In genomic region chr15:52078876-52079700, GRCh38 we compare ENCODE assay signal across 8 cellular contexts. TPM values are rescaled to one million over a fixed set of nuclear protein-coding genes. Genes with fewer than 3 reads are reported as not detected.
DNase-seq lines count a peak whose midpoint lies in the region; ATAC-seq lines count a peak whose summit lies in the region.

No MANE protein-coding gene starts in this region.

- ATAC-seq in left cardiac atrium (peak; percentile 70 to 87), HG03460 (IDR thresholded peaks at IDR 0.05; ENCODE audit: unreplicated experiment) (no peak), GM19452 (IDR thresholded peaks at IDR 0.05; ENCODE audit: unreplicated experiment) (no peak)

- intact Hi-C loops in left cardiac atrium (cut with DNase I), result loop anchor here (2.0 to 10.0 kb wide), 3 partner anchors 94 to 190 kb away; partner anchors contain the start of gene LEO1 (in 1 of the 2)

- peak; percentile 85 for DNase-seq in Daoy (ENCODE audit: low read depth)
- DNase-seq in KBM-7, result peak; percentile 80
- DNase-seq in T follicular helper cell (ENCODE audit: low read depth), result peak; percentile 78
- DNase-seq in adipocyte (ENCODE audit: low read depth), result peak; percentile 83
- DNase-seq in left cardiac atrium, result peak; percentile 89
- DNase-seq in retina, result peak; percentile 66

- H3K27me3 ChIP-seq in adipocyte (replicated peaks; ENCODE audit: control insufficient read depth, insufficient read depth, low read length), result no peaks in the 10 kb centered on the region

- no peaks in the 10 kb centered on the region for H3K9me3 ChIP-seq in adipocyte (ENCODE audit: control insufficient read depth, low read length)

- in situ Hi-C loops in KBM-7 (cut with MboI; ENCODE audit: low pct_unique_long_range_greater_than_20kb, low sequenced_read_pairs), result no loop called here

- no peak overlapping the region for H3K4me3 ChIP-seq in adipocyte (ENCODE audit: low read length)

- H3K9ac ChIP-seq in adipocyte (ENCODE audit: low read length), result no peak overlapping the region

- peaks cover 15% of the 10 kb centered on the region for H3K4me1 ChIP-seq in adipocyte (ENCODE audit: control insufficient read depth, insufficient read depth, low read length)

- H3K36me3 ChIP-seq in adipocyte (ENCODE audit: control insufficient read depth, insufficient read depth, low read length, severe bottlenecking), result no peaks in the 10 kb centered on the region

RNA-seq across cellular contexts. Expression of gene BCL2L10, which starts 33.5 kb away (rescaled TPM):
- not detected in 2 replicates for total RNA-seq in Daoy (2014; rRNA removed; shearing (Covaris generic))
- not detected for total RNA-seq in left cardiac atrium

Comparison
In these comparisons a context has a peak if more than half of its experiments do, and no peak if none do; other contexts are left out.
1. ATAC-seq: peak in left cardiac atrium (2 of 2); none in HG03460 (single experiment) and GM19452 (single experiment).
2. Peak in every context shown above with its lines, with median percentiles within 50 percentile points of each other: DNase-seq.